13 cellular contexts compared by ENCODE assay signal in the genomic region with DNA sequence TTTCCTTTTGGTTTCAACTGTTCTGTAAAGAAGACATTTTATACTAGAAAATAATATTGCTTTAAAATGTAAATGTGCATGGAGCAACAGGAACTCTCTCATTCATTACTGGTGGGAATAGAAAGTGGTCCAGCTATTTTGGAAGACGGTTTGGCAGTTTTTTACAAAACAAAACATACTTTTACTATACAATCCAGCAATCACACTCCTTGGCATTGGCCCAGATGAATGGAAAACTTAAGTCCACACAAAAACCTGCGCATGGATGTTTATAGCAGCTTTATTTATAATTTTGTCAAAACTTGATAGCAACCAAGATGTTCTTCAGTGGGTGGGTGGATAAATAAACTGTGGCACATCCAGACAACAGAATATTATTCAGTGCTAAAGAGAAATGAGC. TPM values are rescaled to one million over a fixed set of nuclear protein-coding genes. Genes with fewer than 3 reads are reported as not detected.
"Had no signal": no experiment of that assay in that cellular context is flagged by ENCODE, and none has a peak within 500 bp of the region (broad histone marks: within the 10 kb centered on the region; RNA-seq: fewer than 3 reads in every experiment).

No MANE protein-coding gene starts in this region.

- H3K27ac ChIP-seq: foreskin keratinocyte, stomach had no signal

- H3K4me1 ChIP-seq: foreskin keratinocyte had no signal

- H3K27me3 ChIP-seq: heart left ventricle had no signal

- DNase-seq: activated B cell treated with CpG ODN at 0.5 μM for 24 hours; activated CD4-positive, alpha-beta T cell treated with anti-CD3 and anti-CD28 coated beads, Interleukin-2, amount 10 ng/mL, durations not matched to agents 7 days and 5 days; activated CD8-positive, alpha-beta memory T cell treated with anti-CD3 and anti-CD28 coated beads for 24 hours; activated naive CD4-positive, alpha-beta T cell treated with anti-CD3 and anti-CD28 coated beads for 36 hours; dermis blood vessel endothelial cell; erythroblast; foreskin keratinocyte; stimulated activated CD4-positive, alpha-beta T cell treated with anti-CD3 and anti-CD28 coated beads, Interleukin-15, amount 100 ng/mL, for 24 hours; stimulated activated CD4-positive, alpha-beta T cell treated with anti-CD3 and anti-CD28 coated beads, Interleukin-4, amount 100 ng/mL, for 24 hours; stomach had no signal

- H3K9me3 ChIP-seq: heart left ventricle, stomach had no signal

- H3K36me3 ChIP-seq: heart left ventricle, stomach had no signal

- ATAC-seq: foreskin keratinocyte, left lobe of liver had no signal

- H3K4me3 ChIP-seq: heart left ventricle, stomach had no signal

RNA-seq across cellular contexts. Expression of a gene that starts 49.9 kb away (rescaled TPM):
- total RNA-seq: activated B cell treated with CpG ODN at 0.5 μM for 24 hours; activated CD4-positive, alpha-beta T cell treated with anti-CD3 and anti-CD28 coated beads, Interleukin-2, amount 10 ng/mL, durations not matched to agents 7 days and 5 days; T-helper 1 cell treated with Interleukin-12 subunit alpha and Interleukin-12 subunit beta and Interleukin-4 antibody, amounts not matched to agents 30 ng/mL and 1 ng/mL, for 36 hours had no signal

RNA-seq across cellular contexts. Expression of a gene that starts 58.9 kb away (rescaled TPM):
- total RNA-seq: activated B cell treated with CpG ODN at 0.5 μM for 24 hours; activated CD4-positive, alpha-beta T cell treated with anti-CD3 and anti-CD28 coated beads, Interleukin-2, amount 10 ng/mL, durations not matched to agents 7 days and 5 days; activated naive CD4-positive, alpha-beta T cell treated with anti-CD3 and anti-CD28 coated beads for 36 hours; T-helper 1 cell treated with Interleukin-12 subunit alpha and Interleukin-12 subunit beta and Interleukin-4 antibody, amounts not matched to agents 30 ng/mL and 1 ng/mL, for 36 hours had no signal
